ENCODE assay signal across 8 cellular contexts in genomic region chr6:7201732-7202541, GRCh38.
DNase-seq lines count a peak whose midpoint lies in the region; ATAC-seq and TF ChIP-seq lines count a peak whose summit lies in the region.

No MANE protein-coding gene starts in this region.

- BruUV-seq in MCF 10A (replicated peaks; lab: Mats Ljungman, UMichigan) = no TSS peak

- TF ChIP-seq POLR2A in breast epithelium (IDR thresholded peaks at IDR 0.05) (no peak), vagina (IDR thresholded peaks at IDR 0.05) (no peak)

- no peak for TF ChIP-seq CTCF in breast epithelium (IDR thresholded peaks at IDR 0.05)
- TF ChIP-seq CTCF in MCF 10A (IDR thresholded peaks at IDR 0.05; ENCODE audit: unreplicated experiment) = no peak
- no peak for TF ChIP-seq CTCF in vagina (IDR thresholded peaks at IDR 0.05)

- POLR2A ChIA-PET in MCF 10A (lab: Yijun Ruan, JAX) (no interaction called here), HEK293T (lab: Yijun Ruan, JAX) (no interaction called here)

- peak overlapping the region; percentile 79 for H3K27ac ChIP-seq in breast epithelium
- H3K27ac ChIP-seq in vagina = peak overlapping the region; percentile 42

- H3K9me3 ChIP-seq in breast epithelium (no peaks in the 10 kb centered on the region), vagina (no peaks in the 10 kb centered on the region)

- no peaks in the 10 kb centered on the region for H3K27me3 Mint-ChIP-seq in MCF 10A (ENCODE audit: insufficient read depth, unreplicated experiment)

- H3K4me3 ChIP-seq in breast epithelium = no peak overlapping the region
- no peak overlapping the region for H3K4me3 ChIP-seq in vagina

- H3K4me3 Mint-ChIP-seq in MCF 10A (ENCODE audit: unreplicated experiment) = no peak overlapping the region

- no peaks in the 10 kb centered on the region for H3K27me3 ChIP-seq in breast epithelium
- H3K27me3 ChIP-seq in vagina = no peaks in the 10 kb centered on the region

- H3K9me3 Mint-ChIP-seq in MCF 10A (ENCODE audit: unreplicated experiment) = no peaks in the 10 kb centered on the region

- no peaks in the 10 kb centered on the region for H3K36me3 ChIP-seq in breast epithelium
- peaks cover 0 to 2% of the 10 kb centered on the region in 2 donors for H3K36me3 ChIP-seq in vagina

- intact Hi-C loops in breast epithelium (cut with DNase I; ENCODE audit: low total_unique reads) (no loop called here), MCF 10A (cut with micrococcal nuclease) (no loop called here), left colon (cut with DNase I, micrococcal nuclease) (no loop called here), vagina (cut with DNase I) (no loop called here)

- CTCF ChIA-PET in MCF 10A (lab: Yijun Ruan, JAX) = interaction anchor here (0.6 kb wide), 1 partner anchor 37 kb away, joined by 3 read pairs; no protein-coding TSS in a partner anchor
- CTCF ChIA-PET in HEK293T (lab: Yijun Ruan, JAX) = no interaction called here

- no peaks in the 10 kb centered on the region for H3K4me1 Mint-ChIP-seq in MCF 10A (ENCODE audit: insufficient read depth, unreplicated experiment)

- H3K27ac Mint-ChIP-seq in MCF 10A (ENCODE audit: low read depth, unreplicated experiment) = no peak overlapping the region

- no peak for DNase-seq in breast epithelium (ENCODE audit: low spot score in 2 of 2)
- DNase-seq in MCF 10A (ENCODE audit: unreplicated experiment) = no peak
- peak; percentile 93 for DNase-seq in SIG-M5 treated with dmso at 0.1 percent for 504 hours (lab: John Stamatoyannopoulos, UW; ENCODE audit: unreplicated experiment)
- peak; percentile 51 to 61 for DNase-seq in left colon
- no peak for DNase-seq in vagina (ENCODE audit: extremely low spot score in 2 of 2)
- no peak for DNase-seq in COLO829 (ENCODE audit: low spot score)
- no peak for DNase-seq in HEK293T (ENCODE audit: extremely low spot score)

- H3K36me3 Mint-ChIP-seq in MCF 10A (ENCODE audit: insufficient read depth, unreplicated experiment) = peaks cover 67% of the 10 kb centered on the region

- H3K4me1 ChIP-seq in breast epithelium (no peaks in the 10 kb centered on the region), vagina (peaks cover 34% of the 10 kb centered on the region)

- peak; percentile 84 for ATAC-seq in HG02981 (IDR thresholded peaks at IDR 0.05; ENCODE audit: unreplicated experiment)
- peak; percentile 22 for ATAC-seq in left colon

TF ChIP-seq in HEK293T, 16 proteins besides CTCF, POLR2A, EP300 and RAD21:
- TF ChIP-seq FOXA1 (IDR thresholded peaks at IDR 0.05) = no peak
- no peak for TF ChIP-seq SP1 (IDR thresholded peaks at IDR 0.05)
- no peak for TF ChIP-seq CTBP1 (IDR thresholded peaks at IDR 0.05; ENCODE audit: borderline replicate concordance)
- TF ChIP-seq FOXK2 (IDR thresholded peaks at IDR 0.05) = no peak
- no peak for TF ChIP-seq ELF4 (IDR thresholded peaks at IDR 0.05)
- TF ChIP-seq LEF1 (IDR thresholded peaks at IDR 0.05; ENCODE audit: borderline replicate concordance) = no peak
- TF ChIP-seq TARDBP (IDR thresholded peaks at IDR 0.05) = no peak
- TF ChIP-seq FOXM1 (IDR thresholded peaks at IDR 0.05; ENCODE audit: borderline replicate concordance) = no peak
- no peak for TF ChIP-seq PKNOX1 (IDR thresholded peaks at IDR 0.05)
- no peak for TF ChIP-seq NFRKB (IDR thresholded peaks at IDR 0.05)
- TF ChIP-seq ZNF384 (IDR thresholded peaks at IDR 0.05) = no peak

Comparison
In these comparisons a context has a peak if more than half of its experiments do, and no peak if none do; other contexts are left out.
1. DNase-seq: peak in SIG-M5 treated with dmso at 0.1 percent for 504 hours (single experiment) and left colon (2 of 2); none in breast epithelium (0 of 2), MCF 10A (single experiment), vagina (0 of 2), COLO829 (single experiment) and HEK293T (single experiment).